In the genomic region with DNA sequence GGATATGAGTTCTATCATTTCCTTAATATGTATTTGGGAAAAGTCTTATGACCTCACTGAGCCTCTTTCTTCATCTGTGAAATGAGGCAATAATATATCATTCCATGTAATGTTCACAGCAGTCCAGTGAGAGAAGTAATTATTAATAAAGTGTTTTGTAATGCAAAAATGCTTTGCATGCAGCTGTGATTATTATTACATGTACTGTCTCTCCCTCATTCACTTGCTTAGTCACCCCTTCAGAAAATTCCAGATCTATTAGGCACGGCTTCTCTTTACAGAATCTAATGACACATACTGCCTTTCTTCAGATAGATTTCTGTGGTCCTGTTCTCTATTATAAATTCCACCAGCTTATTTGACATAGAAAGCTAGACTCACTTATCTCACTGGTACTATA, we compare ENCODE assay signal across 35 cellular contexts. TPM values are rescaled to one million over a fixed set of nuclear protein-coding genes. Genes with fewer than 3 reads are reported as not detected.
DNase-seq lines count a peak whose midpoint lies in the region; ATAC-seq, FAIRE-seq and TF ChIP-seq lines count a peak whose summit lies in the region.
"Had no signal": no experiment of that assay in that cellular context is flagged by ENCODE, and none has a peak within 500 bp of the region (broad histone marks: within the 10 kb centered on the region; RNA-seq: fewer than 3 reads in every experiment).

No MANE protein-coding gene starts in this region.

- FAIRE-seq in bronchial epithelial cell (lab: Jason Lieb, UNC) (no peak), kidney (lab: Jason Lieb, UNC) (no peak)
- FAIRE-seq: HTR-8/SVneo, TTC549, urothelium cell line had no signal

- H3K9me3 ChIP-seq in kidney (ENCODE audit: control insufficient read depth in 1 of 2, low read length in 2 of 2): no peaks in the 10 kb centered on the region
- H3K9me3 ChIP-seq: BE2C, left ventricle myocardium inferior, thoracic aorta had no signal

- DNase-seq in AG08395 (ENCODE audit: low spot score) (peak; percentile 44), HT1080 (ENCODE audit: low read depth) (peak; percentile 33), bronchial epithelial cell (ENCODE audit: low read depth) (peak; percentile 65), kidney tubule cell (ENCODE audit: low spot score) (peak; percentile 80), amniotic stem cell (lab: John Stamatoyannopoulos, UW) (no peak), kidney (no peak), Right ventricle myocardium superior (no peak)
- no peak for DNase-seq in activated CD8-positive, alpha-beta memory T cell treated with anti-CD3 and anti-CD28 coated beads, Interleukin-2, amount 50 U/mL, for 48 hours
- DNase-seq: activated CD4-positive, alpha-beta memory T cell treated with anti-CD3 and anti-CD28 coated beads for 36 hours; activated effector memory CD4-positive, alpha-beta T cell treated with anti-CD3 and anti-CD28 coated beads, Interleukin-2, amount 50 U/mL, for 16 hours; activated naive CD8-positive, alpha-beta T cell treated with anti-CD3 and anti-CD28 coated beads, Interleukin-2, amount 10 ng/mL, durations not matched to agents 7 days and 5 days; BE2C; DMS79; GDM1; H9; hypothalamus; immature natural killer cell; KBM-7; left ventricle myocardium inferior; naive thymus-derived CD8-positive, alpha-beta T cell; NCI-H1417 treated with DMSO at 0.1 percent for 48 hours; NCI-H2081 treated with DMSO at 0.1 percent for 48 hours; NCI-H226; NCI-H748 treated with DMSO at 0.1 percent for 48 hours; nucleus accumbens; RPMI8226; stimulated activated naive CD8-positive, alpha-beta T cell treated with anti-CD3 and anti-CD28 coated beads, Interleukin-15, Interleukin-2, amounts not matched to agents 100 U/mL and 50 U/mL, for 24 hours had no signal

- no peak for ATAC-seq in Right ventricle myocardium superior (ENCODE audit: poor library complexity)
- ATAC-seq: activated CD4-positive, CD25-positive, alpha-beta regulatory T cell treated with anti-CD3 and anti-CD28 coated beads, Interleukin-2, amount 50 U/mL, for 24 hours; naive thymus-derived CD8-positive, alpha-beta T cell; stimulated activated naive CD8-positive, alpha-beta T cell treated with anti-CD3 and anti-CD28 coated beads, Interleukin-15, Interleukin-2, amounts not matched to agents 100 U/mL and 50 U/mL, for 24 hours had no signal

- peaks cover 0 to 4% of the 10 kb centered on the region in 2 donors for H3K4me1 ChIP-seq in kidney (ENCODE audit: control insufficient read depth in 1 of 2, insufficient read depth in 1 of 2, low read depth in 1 of 2, low read length in 2 of 2)
- H3K4me1 ChIP-seq: BE2C, left ventricle myocardium inferior had no signal

- TF ChIP-seq CTCF in bronchial epithelial cell (IDR thresholded peaks at IDR 0.05; ENCODE audit: insufficient read depth, low read length, severe bottlenecking) (no peak), kidney (IDR thresholded peaks at IDR 0.05; ENCODE audit: borderline replicate concordance, extremely low read depth, insufficient read depth) (no peak)

- H3K36me3 ChIP-seq in bronchial epithelial cell (ENCODE audit: control insufficient read depth, insufficient read depth, low read length): no peaks in the 10 kb centered on the region
- no peaks in the 10 kb centered on the region for H3K36me3 ChIP-seq in kidney (ENCODE audit: control insufficient read depth in 1 of 2, insufficient read depth in 2 of 2, low read length in 2 of 2)
- H3K36me3 ChIP-seq: BE2C, left ventricle myocardium inferior, thoracic aorta had no signal

- H3K9ac ChIP-seq in kidney (ENCODE audit: low read length in 2 of 2): no peak overlapping the region

- H3K27me3 ChIP-seq in bronchial epithelial cell (ENCODE audit: control insufficient read depth, insufficient read depth, low read length): no peaks in the 10 kb centered on the region
- H3K27me3 ChIP-seq: BE2C had no signal

- intact Hi-C loops in kidney (cut with DNase I) (no loop called here), Right ventricle myocardium superior (cut with DNase I) (no loop called here)

- no peak overlapping the region for H3K4me3 ChIP-seq in bronchial epithelial cell (ENCODE audit: low read depth, low read length)
- no peak overlapping the region for H3K4me3 ChIP-seq in kidney (ENCODE audit: low read length in 2 of 2)
- H3K4me3 ChIP-seq: left ventricle myocardium inferior, SK-N-MC, thoracic aorta had no signal

- H3K27ac ChIP-seq in kidney (ENCODE audit: low read depth in 2 of 2, low read length in 2 of 2): no peak overlapping the region
- H3K27ac ChIP-seq: left ventricle myocardium inferior, SK-N-MC, thoracic aorta had no signal

RNA-seq across cellular contexts. Expression of a gene that starts 53.5 kb away (rescaled TPM):
- 4.8 and 4.9 TPM in 2 replicates for total RNA-seq in HT1080 (2014; rRNA removed; shearing (Covaris generic))
- polyA plus RNA-seq in HT1080 (2015; cell fraction: cytosol; rRNA removed): 2.0 and 2.1 TPM in 2 replicates
- polyA plus RNA-seq in HT1080 (2015; cell fraction: nucleus; rRNA removed): 1.1 TPM in 2 replicates
- total RNA-seq in bronchial epithelial cell (1.2 and 6.8 TPM in 2 replicates), kidney (16.6 TPM), Right ventricle myocardium superior (0.43 TPM)
- polyA plus RNA-seq in kidney (ENCODE audit: insufficient read depth, low read depth, low replicate concordance): 9.2 TPM
- total RNA-seq: A172; activated CD4-positive, alpha-beta memory T cell treated with anti-CD3 and anti-CD28 coated beads for 36 hours; activated naive CD8-positive, alpha-beta T cell treated with anti-CD3 and anti-CD28 coated beads, Interleukin-2, amount 10 ng/mL, durations not matched to agents 7 days and 5 days; naive thymus-derived CD8-positive, alpha-beta T cell; pulmonary artery endothelial cell had no signal
- polyA plus RNA-seq: immature natural killer cell; naive thymus-derived CD8-positive, alpha-beta T cell had no signal

Comparison
In these comparisons a context has a peak if more than half of its experiments do, and no peak if none do; other contexts are left out.
1. DNase-seq: peak in AG08395 (single experiment), HT1080 (single experiment), bronchial epithelial cell (single experiment) and kidney tubule cell (single experiment); none in activated CD8-positive, alpha-beta memory T cell treated with anti-CD3 and anti-CD28 coated beads, Interleukin-2, amount 50 U/mL, for 48 hours (single experiment), amniotic stem cell (single experiment), kidney (single experiment) and Right ventricle myocardium superior (single experiment).